8 cellular contexts compared by ENCODE assay signal in the genomic region with DNA sequence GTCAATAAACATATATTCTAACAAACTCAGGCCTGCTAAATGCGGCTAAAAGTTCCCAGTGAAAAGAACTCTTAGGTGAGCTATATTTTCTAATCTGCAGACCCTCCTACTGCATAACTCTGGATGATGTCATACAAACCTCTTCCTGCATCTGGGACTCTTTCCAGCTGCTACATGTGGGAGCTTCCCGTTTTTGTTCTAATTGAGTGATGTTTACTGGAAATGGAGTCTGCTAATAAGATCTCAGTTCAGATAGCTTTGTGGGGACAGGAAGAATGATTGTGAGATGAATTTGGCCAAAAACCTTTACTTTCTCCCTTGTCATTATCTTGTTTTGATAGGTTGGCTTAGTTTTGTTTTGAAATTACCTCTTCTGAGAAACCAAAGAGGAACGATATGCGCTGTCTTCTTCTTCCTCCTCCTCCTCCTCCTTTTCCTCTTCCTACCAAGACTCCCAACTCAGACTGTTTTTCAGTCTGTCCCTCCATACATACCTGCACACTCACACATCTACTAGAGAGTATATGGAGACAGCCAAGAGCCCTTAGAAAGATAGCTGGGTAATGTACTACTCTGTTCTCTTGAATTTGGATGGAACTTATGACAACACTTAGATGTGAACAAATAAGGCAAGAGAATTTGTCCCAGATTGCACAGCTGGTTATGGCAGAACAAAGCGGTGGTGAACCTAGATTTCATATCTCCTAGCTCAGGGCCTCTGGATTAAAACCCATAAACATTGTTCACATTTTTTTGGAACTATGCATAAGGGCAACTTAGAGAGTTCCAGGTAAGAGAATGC. TPM values are rescaled to one million over a fixed set of nuclear protein-coding genes. Genes with fewer than 3 reads are reported as not detected.
A peak's percentile ranks its signal among the peaks of the same experiment; 100 is the strongest.
DNase-seq lines count a peak whose midpoint lies in the region; ATAC-seq and TF ChIP-seq lines count a peak whose summit lies in the region.

No MANE protein-coding gene starts in this region.

- peaks cover 43% of the 10 kb centered on the region for H3K4me1 ChIP-seq in CD8-positive, alpha-beta memory T cell (ENCODE audit: insufficient read depth, low read length)
- H3K4me1 ChIP-seq in Panc1 (ENCODE audit: control insufficient read depth, insufficient read depth, low read length) (peaks cover 16% of the 10 kb centered on the region), parathyroid adenoma (peaks cover 19% of the 10 kb centered on the region)

- CTCF ChIA-PET in CD8-positive, alpha-beta memory T cell (lab: Charles Lee) = interaction anchor here (0.6 to 1.7 kb wide), 4 partner anchors 14 to 41 kb away, joined by 3 to 5 read pairs (median 4); no protein-coding TSS in a partner anchor
- CTCF ChIA-PET in Panc1 (lab: Charles Lee) = no interaction called here

- peak overlapping the region; percentile 68 for H2AFZ ChIP-seq in parathyroid adenoma

- peak; percentile 67; the same call in 1 of the 2 replicates for ATAC-seq in Panc1
- ATAC-seq in HG03139 (IDR thresholded peaks at IDR 0.05; ENCODE audit: unreplicated experiment) = no peak
- no peak for ATAC-seq in GM21390 (IDR thresholded peaks at IDR 0.05; ENCODE audit: unreplicated experiment)
- ATAC-seq in HG03354 (IDR thresholded peaks at IDR 0.05; ENCODE audit: poor library complexity, severe bottlenecking, unreplicated experiment) = no peak

- POLR2A ChIA-PET in CD8-positive, alpha-beta memory T cell (lab: Charles Lee) = interaction anchor here (0.6 to 2.0 kb wide), 3 partner anchors 9 to 39 kb away, joined by 3 to 9 read pairs (median 3); a partner anchor contains a TSS
- POLR2A ChIA-PET in Panc1 (lab: Charles Lee) = interaction anchor here (0.6 kb wide), 1 partner anchor 51 kb away, joined by 12 read pairs; no protein-coding TSS in a partner anchor

- H3K9me3 ChIP-seq in CD8-positive, alpha-beta memory T cell (ENCODE audit: low read length) = no peaks in the 10 kb centered on the region
- H3K9me3 ChIP-seq in Panc1 (ENCODE audit: control insufficient read depth, insufficient read depth, low read depth, low read length) (no peaks in the 10 kb centered on the region), parathyroid adenoma (ENCODE audit: control insufficient read depth, low read length) (no peaks in the 10 kb centered on the region)

- peaks cover 2% of the 10 kb centered on the region for H3K79me2 ChIP-seq in parathyroid adenoma

- peak overlapping the region; percentile 25 for H3K4me2 ChIP-seq in parathyroid adenoma (ENCODE audit: low read length)

- H3K4me3 ChIP-seq in CD8-positive, alpha-beta memory T cell (ENCODE audit: low read length) = peak overlapping the region; percentile 3
- H3K4me3 ChIP-seq in Panc1 (ENCODE audit: low read depth in 2 of 2, low read length in 2 of 2) (no peak overlapping the region), parathyroid adenoma (ENCODE audit: low read depth, low read length) (peak overlapping the region; percentile 7)

- no peaks in the 10 kb centered on the region for H3K27me3 ChIP-seq in CD8-positive, alpha-beta memory T cell (ENCODE audit: insufficient read depth, low read length, poor library complexity, severe bottlenecking)
- H3K27me3 ChIP-seq in Panc1 (ENCODE audit: control insufficient read depth, insufficient read depth, low read length) = no peaks in the 10 kb centered on the region
- H3K27me3 ChIP-seq in parathyroid adenoma (ENCODE audit: control insufficient read depth, insufficient read depth, low read length) = no peaks in the 10 kb centered on the region

- TF ChIP-seq CTCF in Panc1 (IDR thresholded peaks at IDR 0.05) = no peak
- TF ChIP-seq CTCF in endothelial cell (IDR thresholded peaks at IDR 0.05; ENCODE audit: unreplicated experiment) = no peak
- no peak for TF ChIP-seq CTCF in parathyroid adenoma (IDR thresholded peaks at IDR 0.05)

- H3K27me3 Mint-ChIP-seq in CD8-positive, alpha-beta memory T cell = no peaks in the 10 kb centered on the region
- no peaks in the 10 kb centered on the region for H3K27me3 Mint-ChIP-seq in endothelial cell (ENCODE audit: unreplicated experiment)

- H3K27ac ChIP-seq in CD8-positive, alpha-beta memory T cell (ENCODE audit: low read depth, low read length) = no peak overlapping the region
- H3K27ac ChIP-seq in Panc1 (ENCODE audit: low read length) (peak overlapping the region; percentile 74), parathyroid adenoma (peak overlapping the region; percentile 87)

- H3K27ac Mint-ChIP-seq in CD8-positive, alpha-beta memory T cell = peak overlapping the region in 6 of 8 donors; percentile 22 to 88 (median 46)
- H3K27ac Mint-ChIP-seq in endothelial cell (ENCODE audit: unreplicated experiment) = peak overlapping the region; percentile 100

- H3K9me3 Mint-ChIP-seq in CD8-positive, alpha-beta memory T cell = no peaks in the 10 kb centered on the region
- no peaks in the 10 kb centered on the region for H3K9me3 Mint-ChIP-seq in endothelial cell (ENCODE audit: unreplicated experiment)

- no peaks in the 10 kb centered on the region for H3K36me3 ChIP-seq in CD8-positive, alpha-beta memory T cell (ENCODE audit: insufficient read depth, low read length)
- H3K36me3 ChIP-seq in Panc1 (ENCODE audit: control insufficient read depth, insufficient read depth, low read length) = no peaks in the 10 kb centered on the region
- H3K36me3 ChIP-seq in parathyroid adenoma (ENCODE audit: control insufficient read depth, insufficient read depth, low read length) = no peaks in the 10 kb centered on the region

- H3K4me3 Mint-ChIP-seq in CD8-positive, alpha-beta memory T cell = peak overlapping the region in 6 of 7 donors; percentile 5 to 46 (median 25)
- peak overlapping the region; percentile 72 for H3K4me3 Mint-ChIP-seq in endothelial cell (ENCODE audit: unreplicated experiment)

- BruUV-seq in Panc1 (replicated peaks; lab: Mats Ljungman, UMichigan) = no TSS peak

- peaks cover 0 to 1% (median 0%) of the 10 kb centered on the region in 3 donors for H3K36me3 Mint-ChIP-seq in CD8-positive, alpha-beta memory T cell
- no peaks in the 10 kb centered on the region for H3K36me3 Mint-ChIP-seq in endothelial cell (ENCODE audit: low read depth, unreplicated experiment)

- H3K4me1 Mint-ChIP-seq in CD8-positive, alpha-beta memory T cell = peaks cover 34 to 61% (median 58%) of the 10 kb centered on the region in 3 donors
- peaks cover 51% of the 10 kb centered on the region for H3K4me1 Mint-ChIP-seq in endothelial cell (ENCODE audit: unreplicated experiment)

- no peak overlapping the region for H3K9ac ChIP-seq in parathyroid adenoma

- intact Hi-C loops in Panc1 (cut with micrococcal nuclease; ENCODE audit: unreplicated experiment) = no loop called here

- DNase-seq in CD8-positive, alpha-beta memory T cell = no peak
- DNase-seq in Panc1 (ENCODE audit: low read depth, low spot score) = no peak
- peak; percentile 34 for DNase-seq in endothelial cell (ENCODE audit: low spot score)
- DNase-seq in NCI-H345 (lab: John Stamatoyannopoulos, UW) = no peak

- in situ Hi-C loops in Panc1 (cut with HindIII; ENCODE audit: low pct_unique_long_range_greater_than_20kb, low sequenced_read_pairs) = no loop called here

RNA-seq across cellular contexts. Expression of a gene that starts 39.8 kb away (rescaled TPM):
- 10 to 100 TPM; 71.7 to 74.0 TPM for total RNA-seq in CD8-positive, alpha-beta memory T cell
- polyA plus RNA-seq in CD8-positive, alpha-beta memory T cell = 114 TPM
- total RNA-seq in Panc1 (2021; ENCODE audit: unreplicated experiment) (123 TPM), endothelial cell (ENCODE audit: unreplicated experiment) (144 TPM)
- polyA plus RNA-seq in Panc1 (2012; ENCODE audit: insufficient read length) = 35.2 TPM

RNA-seq across cellular contexts. Expression of a gene that starts 58.6 kb away (rescaled TPM):
- 10 to 100 TPM; 30.2 to 33.7 TPM for total RNA-seq in CD8-positive, alpha-beta memory T cell
- 38.6 TPM for polyA plus RNA-seq in CD8-positive, alpha-beta memory T cell
- 183 TPM for total RNA-seq in Panc1 (2021; ENCODE audit: unreplicated experiment)
- polyA plus RNA-seq in Panc1 (2012; ENCODE audit: insufficient read length) = 275 TPM
- total RNA-seq in endothelial cell (ENCODE audit: unreplicated experiment) = 29.4 TPM

Comparison
In these comparisons a context has a peak if more than half of its experiments do, and no peak if none do; other contexts are left out.
1. H3K4me3 ChIP-seq: peak in CD8-positive, alpha-beta memory T cell (single experiment) and parathyroid adenoma (single experiment); none in Panc1 (0 of 2).